ENCODE assay signal across 13 cellular contexts in genomic region chr16:73735018-73735417, GRCh38.
DNase-seq lines count a peak whose midpoint lies in the region; ATAC-seq, FAIRE-seq and TF ChIP-seq lines count a peak whose summit lies in the region.
"Had no signal": no experiment of that assay in that cellular context is flagged by ENCODE, and none has a peak within 500 bp of the region (broad histone marks: within the 10 kb centered on the region; RNA-seq: fewer than 3 reads in every experiment).

No MANE protein-coding gene starts in this region.

- peaks cover 14% of the 10 kb centered on the region; the same call in 1 of the 2 replicates for H3K36me3 ChIP-seq in GM23338 (ENCODE audit: insufficient read depth)

- POLR2A ChIA-PET in A549 (lab: Yijun Ruan, JAX) = no interaction called here

- no peak overlapping the region for H3K4me3 ChIP-seq in A549
- no peak overlapping the region for H3K4me3 ChIP-seq in GM23338

- WGBS in A549 (ENCODE audit: missing lambda C conversion rate) = under 1% methylated on average over 3 of the region's 3 CpGs

- no peaks in the 10 kb centered on the region for H3K79me2 ChIP-seq in GM23338 (replicated peaks; ENCODE audit: insufficient read depth)
- H3K79me2 ChIP-seq: parathyroid adenoma had no signal

- H3K4me1 ChIP-seq in A549 (no peaks in the 10 kb centered on the region), GM23338 (ENCODE audit: insufficient read depth) (no peaks in the 10 kb centered on the region)
- H3K4me1 ChIP-seq: parathyroid adenoma had no signal

- H3K27me3 Mint-ChIP-seq in GM23338 (ENCODE audit: insufficient read depth, low read depth, poor library complexity) = peaks cover 4% of the 10 kb centered on the region
- H3K27me3 Mint-ChIP-seq: CD4-positive, alpha-beta memory T cell; dendritic cell treated with granulocyte-macrophage colony-stimulating factor and Interleukin-4, amounts not matched to agents 40 ng/mL and 50 ng/mL, for 4 days had no signal

- no peak for TF ChIP-seq POLR2A in A549 (IDR thresholded peaks at IDR 0.05; ENCODE audit: low read length)

- no peak overlapping the region for H2AFZ ChIP-seq in GM23338
- H2AFZ ChIP-seq: parathyroid adenoma had no signal

- H3K27me3 ChIP-seq in GM23338 (ENCODE audit: insufficient read depth) = no peaks in the 10 kb centered on the region

- TF ChIP-seq EP300 in A549 (IDR thresholded peaks at IDR 0.05) = no peak

- H3K27ac ChIP-seq in A549 (no peak overlapping the region), epithelial cell of prostate (peak overlapping the region; percentile 65), GM23338 (ENCODE audit: low read depth) (no peak overlapping the region)
- H3K27ac ChIP-seq: parathyroid adenoma had no signal

- no peaks in the 10 kb centered on the region for H3F3A ChIP-seq in GM23338 (replicated peaks; ENCODE audit: low read depth)

- no peak overlapping the region for H3K27ac Mint-ChIP-seq in GM23338
- H3K27ac Mint-ChIP-seq: CD4-positive, alpha-beta memory T cell; dendritic cell treated with granulocyte-macrophage colony-stimulating factor and Interleukin-4, amounts not matched to agents 40 ng/mL and 50 ng/mL, for 4 days had no signal

- no peak for TF ChIP-seq RAD21 in A549 (conservative IDR thresholded peaks at IDR 0.05 in 1 of 2, IDR thresholded peaks at IDR 0.05 in 1 of 2)

- peak overlapping the region; percentile 10; the same call in 2 of the 3 replicates for H3K4me2 ChIP-seq in A549
- H3K4me2 ChIP-seq in GM23338 = no peak overlapping the region

- TF ChIP-seq CTCF in A549 (IDR thresholded peaks at IDR 0.05) (no peak), GM23338 (conservative IDR thresholded peaks at IDR 0.05; ENCODE audit: low read depth in 2 of 2) (no peak)

- 0 out of 3 replicates have a peak, but pooled peaks cover 6% of the 10 kb centered on the region for H3K9me3 ChIP-seq in A549

- no peak for FAIRE-seq in A549 (lab: Jason Lieb, UNC)
- FAIRE-seq: GM18507 had no signal

- H3K36me3 Mint-ChIP-seq in GM23338 (ENCODE audit: low read depth) = peaks cover 19% of the 10 kb centered on the region; the same call in 2 of the 3 replicates
- H3K36me3 Mint-ChIP-seq: CD4-positive, alpha-beta memory T cell had no signal

- DNase-seq in A549 (ENCODE audit: low read depth in 1 of 2, low spot score in 1 of 2) (peak in 1 of 2 experiments; percentile 13), LHCN-M2 (ENCODE audit: low read depth) (peak; percentile 32), epithelial cell of prostate (ENCODE audit: low read depth, low spot score) (peak; percentile 89), GM23338 (ENCODE audit: low spot score) (no peak), NCI-H1417 treated with DMSO at 0.1 percent for 48 hours (lab: John Stamatoyannopoulos, UW) (no peak), NCI-H1092 treated with DMSO at 0.1 percent for 48 hours (lab: John Stamatoyannopoulos, UW) (no peak)
- DNase-seq: CD4-positive, alpha-beta memory T cell; NCI-H1694 treated with DMSO at 0.1 percent for 48 hours had no signal

- no peak overlapping the region for H3K4me3 Mint-ChIP-seq in GM23338
- H3K4me3 Mint-ChIP-seq: CD4-positive, alpha-beta memory T cell; dendritic cell treated with granulocyte-macrophage colony-stimulating factor and Interleukin-4, amounts not matched to agents 40 ng/mL and 50 ng/mL, for 4 days had no signal

- peaks cover 12% of the 10 kb centered on the region for H3K9me2 ChIP-seq in GM23338 (ENCODE audit: insufficient read depth)

- no peaks in the 10 kb centered on the region for H4K20me1 ChIP-seq in GM23338 (replicated peaks; ENCODE audit: insufficient read depth)

- no peak for ATAC-seq in A549
- peak; percentile 67 for ATAC-seq in GM19395 (IDR thresholded peaks at IDR 0.05; ENCODE audit: unreplicated experiment)
- ATAC-seq in GM23338 = no peak
- no peak for ATAC-seq in GM18858 (IDR thresholded peaks at IDR 0.05; ENCODE audit: unreplicated experiment)

- peaks cover 45% of the 10 kb centered on the region for H3K9me3 Mint-ChIP-seq in GM23338
- H3K9me3 Mint-ChIP-seq: dendritic cell treated with granulocyte-macrophage colony-stimulating factor and Interleukin-4, amounts not matched to agents 40 ng/mL and 50 ng/mL, for 4 days had no signal

- CTCF ChIA-PET in A549 (lab: Yijun Ruan, JAX) = no interaction called here

- H3K4me1 Mint-ChIP-seq in GM23338 = no peaks in the 10 kb centered on the region
- H3K4me1 Mint-ChIP-seq: CD4-positive, alpha-beta memory T cell had no signal

TF ChIP-seq in A549, 52 proteins besides CTCF, POLR2A, EP300 and RAD21:
- TF ChIP-seq FOSL2 (IDR thresholded peaks at IDR 0.05) (peak; percentile 59), FOSL2 (CRISPR knock-in tag; IDR thresholded peaks at IDR 0.05) (peak; percentile 52; the same call in 1 of the 2 replicates), JUNB (IDR thresholded peaks at IDR 0.05) (peak; percentile 49; the same call in 1 of the 2 replicates), HES2 (IDR thresholded peaks at IDR 0.05) (no peak), CEBPB (IDR thresholded peaks at IDR 0.05) (no peak), E2F6 (IDR thresholded peaks at IDR 0.05; ENCODE audit: borderline replicate concordance, low read depth) (no peak), JUN (IDR thresholded peaks at IDR 0.05) (no peak), MYC (IDR thresholded peaks at IDR 0.05; ENCODE audit: borderline replicate concordance, low read length) (no peak), FOXS1 (CRISPR knock-in tag; IDR thresholded peaks at IDR 0.05) (no peak), ATOH8 (CRISPR knock-in tag; IDR thresholded peaks at IDR 0.05; ENCODE audit: low read depth) (no peak), HDAC2 (IDR thresholded peaks at IDR 0.05) (no peak)
TF ChIP-seq in A549: peak in this region for 2.

TF ChIP-seq in GM23338, 12 proteins besides CTCF, POLR2A, EP300 and RAD21 (continues in another document):
- TF ChIP-seq EZH2phosphoT487 (IDR thresholded peaks at IDR 0.05; ENCODE audit: unreplicated experiment) (no peak), ZNF331 (CRISPR knock-in tag; IDR thresholded peaks at IDR 0.05; ENCODE audit: low read depth) (no peak), STAT1 (IDR thresholded peaks at IDR 0.05; ENCODE audit: unreplicated experiment) (no peak), ETS1 (IDR thresholded peaks at IDR 0.05) (no peak), NANOG (IDR thresholded peaks at IDR 0.05; ENCODE audit: borderline replicate concordance) (no peak), EZH2 (IDR thresholded peaks at IDR 0.05; ENCODE audit: low read depth, unreplicated experiment) (no peak), ZNF114 (CRISPR knock-in tag; IDR thresholded peaks at IDR 0.05) (no peak), CREB1 (CRISPR knock-in tag; IDR thresholded peaks at IDR 0.05; ENCODE audit: low read depth) (no peak), POLR2AphosphoS5 (IDR thresholded peaks at IDR 0.05; ENCODE audit: low read depth) (no peak), JUNB (IDR thresholded peaks at IDR 0.05; ENCODE audit: unreplicated experiment) (no peak), REST (IDR thresholded peaks at IDR 0.05; ENCODE audit: unreplicated experiment) (no peak)

Comparison
In these comparisons a context has a peak if more than half of its experiments do, and no peak if none do; other contexts are left out.
1. DNase-seq: peak in LHCN-M2 (single experiment) and epithelial cell of prostate (single experiment); none in GM23338 (single experiment), NCI-H1417 treated with DMSO at 0.1 percent for 48 hours (single experiment) and NCI-H1092 treated with DMSO at 0.1 percent for 48 hours (single experiment).